Comparison of ENCODE assay signal across 26 cellular contexts in genomic region chr15:36544518-36545383, GRCh38. TPM values are rescaled to one million over a fixed set of nuclear protein-coding genes. Genes with fewer than 3 reads are reported as not detected.
DNase-seq lines count a peak whose midpoint lies in the region; ATAC-seq, FAIRE-seq and TF ChIP-seq lines count a peak whose summit lies in the region.
"Had no signal": no experiment of that assay in that cellular context is flagged by ENCODE, and none has a peak within 500 bp of the region (broad histone marks: within the 10 kb centered on the region; RNA-seq: fewer than 3 reads in every experiment).

No MANE protein-coding gene starts in this region.

- H2BK12ac ChIP-seq in neuronal stem cell (ENCODE audit: low read length) = no peak overlapping the region

- no peaks in the 10 kb centered on the region for H3K79me1 ChIP-seq in neuronal stem cell (ENCODE audit: low read depth, low read length)

- no peaks in the 10 kb centered on the region for H3K27me3 Mint-ChIP-seq in WTC11 (ENCODE audit: low read depth)

- no peak overlapping the region for H2AK5ac ChIP-seq in neuronal stem cell (ENCODE audit: low read depth, low read length)

- H3K27ac Mint-ChIP-seq in WTC11 = peak overlapping the region; percentile 95
- H3K27ac Mint-ChIP-seq: activated naive CD4-positive, alpha-beta T cell treated with anti-CD3 and anti-CD28 coated beads for 36 hours; stimulated activated naive CD8-positive, alpha-beta T cell treated with anti-CD3 and anti-CD28 coated beads, Interleukin-15, amount 100 ng/mL, for 72 hours had no signal

- H3K9me3 ChIP-seq in neuronal stem cell (replicated peaks in 1 of 2; ENCODE audit: control insufficient read depth in 2 of 2, insufficient read depth in 1 of 2, low read depth in 1 of 2, low read length in 2 of 2) = no peaks in the 10 kb centered on the region
- H3K9me3 ChIP-seq: MG63, transverse colon had no signal

- H3K4ac ChIP-seq in neuronal stem cell (ENCODE audit: low read length) = no peak overlapping the region

- FAIRE-seq in H54 (lab: Jason Lieb, UNC) = peak; percentile 15
- FAIRE-seq: endometrium, G401.6, keratinocyte had no signal

- peaks cover 4% of the 10 kb centered on the region for H3K9me3 Mint-ChIP-seq in WTC11
- H3K9me3 Mint-ChIP-seq: activated naive CD4-positive, alpha-beta T cell treated with anti-CD3 and anti-CD28 coated beads for 36 hours; stimulated activated naive CD8-positive, alpha-beta T cell treated with anti-CD3 and anti-CD28 coated beads, Interleukin-15, amount 100 ng/mL, for 72 hours had no signal

- CTCF ChIA-PET in WTC11 (lab: Charles Lee) = interaction anchor here (0.7 to 1.0 kb wide), 2 partner anchors 217 to 353 kb away, joined by 3 read pairs; no protein-coding TSS in a partner anchor

- peak overlapping the region; percentile 71 for H2AFZ ChIP-seq in neuronal stem cell (ENCODE audit: low read length)

- H3K4me2 ChIP-seq in neuronal stem cell (ENCODE audit: insufficient read depth, low read length, poor library complexity, severe bottlenecking) = no peak overlapping the region

- 0 out of 2 replicates have a peak, but pooled peaks cover 3% of the 10 kb centered on the region for H3K36me3 Mint-ChIP-seq in WTC11

- no peak overlapping the region for H3K9ac ChIP-seq in neuronal stem cell (ENCODE audit: low read depth, low read length, poor library complexity)

- no peak overlapping the region for H4K91ac ChIP-seq in neuronal stem cell (ENCODE audit: low read depth, low read length, poor library complexity)

- no peak for TF ChIP-seq POLR2A in H54 (IDR thresholded peaks at IDR 0.05; ENCODE audit: low read depth, low read length)

- no peaks in the 10 kb centered on the region for H3K36me3 ChIP-seq in neuronal stem cell (replicated peaks in 1 of 2; ENCODE audit: control insufficient read depth in 2 of 2, insufficient read depth in 2 of 2, low read length in 2 of 2)
- H3K36me3 ChIP-seq: MG63, transverse colon had no signal

- no peak for TF ChIP-seq CTCF in WTC11 (IDR thresholded peaks at IDR 0.05)

- H3K4me3 ChIP-seq in neuronal stem cell (ENCODE audit: low read length in 2 of 2) = peak overlapping the region in 1 of 2 donors; percentile 20
- H3K4me3 ChIP-seq: lung, MG63, transverse colon had no signal

- peak overlapping the region; percentile 45 for H3K4me3 Mint-ChIP-seq in WTC11
- H3K4me3 Mint-ChIP-seq: activated naive CD4-positive, alpha-beta T cell treated with anti-CD3 and anti-CD28 coated beads for 36 hours; stimulated activated naive CD8-positive, alpha-beta T cell treated with anti-CD3 and anti-CD28 coated beads, Interleukin-15, amount 100 ng/mL, for 72 hours had no signal

- ATAC-seq in WTC11 = peak; percentile 83
- ATAC-seq: SK-N-SH treated with all-trans-retinoic acid at 6 μM for 48 hours; stimulated activated naive CD8-positive, alpha-beta T cell treated with anti-CD3 and anti-CD28 coated beads, Interleukin-15, amount 100 ng/mL, for 72 hours had no signal

- H3K27ac ChIP-seq in neuronal stem cell (replicated peaks; ENCODE audit: low read length) = peak overlapping the region; percentile 62
- H3K27ac ChIP-seq: transverse colon had no signal

- DNase-seq in H54 (ENCODE audit: insufficient read length, low spot score) = no peak
- no peak for DNase-seq in WTC11 (ENCODE audit: low spot score)
- DNase-seq in iPS DF 4.7 (ENCODE audit: extremely low read depth, low spot score) = peak; percentile 51
- DNase-seq in neuronal stem cell (ENCODE audit: low spot score) = peak; percentile 20
- DNase-seq in CD1c-positive myeloid dendritic cell (ENCODE audit: extremely low spot score) = no peak
- no peak for DNase-seq in glomerular visceral epithelial cell (ENCODE audit: extremely low spot score)
- DNase-seq in midbrain (lab: John Stamatoyannopoulos, UW) = no peak
- DNase-seq: activated CD4-positive, alpha-beta T cell treated with anti-CD3 and anti-CD28 coated beads for 4 hours; activated naive CD4-positive, alpha-beta T cell treated with anti-CD3 and anti-CD28 coated beads for 36 hours; amygdala; cortex of kidney; DMS153; HCEC 1CT; KBM-7; MG63; NCI-H2081; NCI-H345; NCI-H774; stimulated activated naive CD8-positive, alpha-beta T cell treated with anti-CD3 and anti-CD28 coated beads, Interleukin-15, amount 100 ng/mL, for 72 hours; T-helper 2 cell; transverse colon had no signal

- WGBS in neuronal stem cell (ENCODE audit: extremely low coverage in 2 of 2, insufficient read length in 2 of 2, insufficient replicate concordance in 1 of 2), 2 donors = no CpG with 5 or more reads among the region's 6 CpGs

- no peak overlapping the region for H2BK15ac ChIP-seq in neuronal stem cell (ENCODE audit: low read length)

- POLR2A ChIA-PET in WTC11 (lab: Charles Lee) = no interaction called here

- H3K4me1 Mint-ChIP-seq in WTC11 = peaks cover 48% of the 10 kb centered on the region
- H3K4me1 Mint-ChIP-seq: stimulated activated naive CD8-positive, alpha-beta T cell treated with anti-CD3 and anti-CD28 coated beads, Interleukin-15, amount 100 ng/mL, for 72 hours had no signal

- H3K4me1 ChIP-seq in neuronal stem cell (ENCODE audit: control insufficient read depth in 2 of 2, insufficient read depth in 1 of 2, low read depth in 1 of 2, low read length in 2 of 2) = peaks cover 5% of the 10 kb centered on the region in 2 donors
- H3K4me1 ChIP-seq: transverse colon had no signal

- no peak overlapping the region for H2BK120ac ChIP-seq in neuronal stem cell (ENCODE audit: low read depth, low read length)

- H2BK5ac ChIP-seq in neuronal stem cell (ENCODE audit: low read length) = no peak overlapping the region

- H4K8ac ChIP-seq in neuronal stem cell (ENCODE audit: low read depth, low read length) = no peak overlapping the region

- no peak overlapping the region for H3K18ac ChIP-seq in neuronal stem cell (ENCODE audit: low read length)

- no peak overlapping the region for H3K14ac ChIP-seq in neuronal stem cell (ENCODE audit: low read length)

- H3K27me3 ChIP-seq in neuronal stem cell (ENCODE audit: control insufficient read depth in 3 of 3, insufficient read depth in 3 of 3, low read depth in 1 of 3, low read length in 3 of 3) = no peaks in the 10 kb centered on the region
- H3K27me3 ChIP-seq: MG63, transverse colon had no signal

- no peak overlapping the region for H3K23ac ChIP-seq in neuronal stem cell (ENCODE audit: low read depth, low read length, poor library complexity)

TF ChIP-seq in WTC11, 78 proteins besides CTCF, POLR2A, EP300 and RAD21:
- peak; percentile 35; the same call in 1 of the 2 replicates for TF ChIP-seq ZNF232 (CRISPR knock-in tag; IDR thresholded peaks at IDR 0.05)
- TF ChIP-seq ETV6 (CRISPR knock-in tag; IDR thresholded peaks at IDR 0.05) = no peak

RNA-seq across cellular contexts. Expression of gene CDIN1, which starts 34.7 kb away (rescaled TPM):
- total RNA-seq in WTC11 (2021) = 13.1 to 19.9 TPM (median 13.9 TPM) in 3 replicates
- 7.9 TPM for polyA plus RNA-seq in neuronal stem cell (2013, experiment 1 of 2)
- polyA plus RNA-seq in neuronal stem cell (2013, experiment 2 of 2) = 8.0 TPM

Comparison
In these comparisons a context has a peak if more than half of its experiments do, and no peak if none do; other contexts are left out.
1. DNase-seq: peak in iPS DF 4.7 (single experiment) and neuronal stem cell (single experiment); none in H54 (single experiment), WTC11 (single experiment), CD1c-positive myeloid dendritic cell (single experiment), glomerular visceral epithelial cell (single experiment) and midbrain (single experiment).